1 cellular context compared by ENCODE assay signal in genomic region chrX:88746215-88746614, GRCh38. TPM values are rescaled to one million over a fixed set of nuclear protein-coding genes. Genes with fewer than 3 reads are reported as not detected.
"Had no signal": no experiment of that assay in that cellular context is flagged by ENCODE, and none has a peak within 500 bp of the region (broad histone marks: within the 10 kb centered on the region; RNA-seq: fewer than 3 reads in every experiment).

No MANE protein-coding gene starts in this region.

RNA-seq across cellular contexts. Expression of gene CPXCR1, which starts 0.8 kb away (rescaled TPM):
- total RNA-seq: G401 had no signal
